ENCODE assay signal across 4 cellular contexts in the genomic region with DNA sequence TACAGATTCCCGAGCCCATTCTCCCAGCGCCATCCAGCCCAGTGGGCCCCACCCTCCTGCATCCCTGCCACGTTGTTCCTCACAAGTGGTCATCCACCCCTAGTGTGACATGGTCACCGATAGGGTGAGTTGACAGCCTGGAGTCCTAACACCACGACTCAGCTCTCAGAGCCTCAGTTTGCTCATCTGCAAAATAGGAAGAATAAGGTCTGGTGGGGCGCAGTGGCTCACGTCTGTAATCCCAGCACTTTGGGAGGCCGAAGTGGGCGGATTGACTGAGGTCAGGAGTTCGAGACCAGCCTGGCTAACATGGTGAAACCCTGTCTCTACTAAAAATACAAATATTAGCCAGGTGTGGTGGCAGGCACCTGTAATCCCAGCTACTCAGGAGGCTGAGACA. TPM values are rescaled to one million over a fixed set of nuclear protein-coding genes. Genes with fewer than 3 reads are reported as not detected.
DNase-seq lines count a peak whose midpoint lies in the region; ATAC-seq, FAIRE-seq and TF ChIP-seq lines count a peak whose summit lies in the region.
"Not testable (repeated sequence)": the region's sequence is repeated elsewhere in the genome, so short reads cannot be mapped to it uniquely, and the experiment has no call there.

No MANE protein-coding gene starts in this region.

- H3K4me3 ChIP-seq in K562; left ventricle myocardium inferior; HepG2 (replicated peaks in 1 of 3; ENCODE audit: insufficient read depth in 1 of 3, low read depth in 2 of 3, low read length in 3 of 3); osteoblast (ENCODE audit: insufficient read depth, low read length): not testable (repeated sequence)

- in situ Hi-C loops in K562 (cut with MboI), result loop anchor here (5.0 kb wide), 1 partner anchor 367 kb away; no protein-coding TSS in a partner anchor
- in situ Hi-C loops in HepG2 (cut with HindIII; ENCODE audit: extremely low pct_ligation_motif_present, low pct_unique_long_range_greater_than_20kb), result not testable (repeated sequence)

- BruUV-seq in K562 (replicated peaks; lab: Mats Ljungman, UMichigan); HepG2 (replicated peaks; lab: Mats Ljungman, UMichigan): not testable (repeated sequence)

- not testable (repeated sequence) for H3K9me1 ChIP-seq in K562 (ENCODE audit: control insufficient read depth, insufficient read depth, low read length)

- not testable (repeated sequence) for H3K79me2 ChIP-seq in K562 (ENCODE audit: control insufficient read depth, insufficient read depth, low read length); HepG2 (ENCODE audit: insufficient read depth, low read length); osteoblast (ENCODE audit: insufficient read depth, low read length)

- not testable (repeated sequence) for FAIRE-seq in K562 (lab: Jason Lieb, UNC); HepG2 (lab: Jason Lieb, UNC)

- not testable (repeated sequence) for H3K4me1 ChIP-seq in K562 (replicated peaks in 1 of 2; ENCODE audit: control insufficient read depth in 2 of 2, insufficient read depth in 2 of 2, low read length in 2 of 2); left ventricle myocardium inferior; HepG2 (ENCODE audit: insufficient read depth, low read length); osteoblast (ENCODE audit: insufficient read depth, low read length)

- H4K20me1 ChIP-seq in K562 (replicated peaks; ENCODE audit: control insufficient read depth, insufficient read depth, low read length), result peaks cover 15% of the 10 kb centered on the region; the same call in 1 of the 2 replicates
- not testable (repeated sequence) for H4K20me1 ChIP-seq in HepG2 (ENCODE audit: insufficient read depth, low read length); osteoblast (ENCODE audit: insufficient read depth, low read length)

- TF ChIP-seq EP300 in K562 (IDR thresholded peaks at IDR 0.05; ENCODE audit: low read length); HepG2 (IDR thresholded peaks at IDR 0.05; ENCODE audit: low read depth in 2 of 2, low read length in 2 of 2); HepG2 (CRISPR knock-in tag; IDR thresholded peaks at IDR 0.05; ENCODE audit: borderline replicate concordance): not testable (repeated sequence)

- peaks cover 28 to 81% of the 10 kb centered on the region in 2 experiments for H3K27me3 ChIP-seq in K562 (ENCODE audit: control insufficient read depth in 2 of 2, insufficient read depth in 2 of 2, low read length in 2 of 2)
- H3K27me3 ChIP-seq in left ventricle myocardium inferior (ENCODE audit: low read depth), result peaks cover 31% of the 10 kb centered on the region
- peaks cover 9 to 68% of the 10 kb centered on the region in 2 experiments for H3K27me3 ChIP-seq in HepG2 (ENCODE audit: control insufficient read depth in 1 of 2, insufficient read depth in 2 of 2, low read length in 2 of 2)
- peaks cover 13% of the 10 kb centered on the region for H3K27me3 ChIP-seq in osteoblast (ENCODE audit: insufficient read depth, low read length)

- WGBS in K562 (ENCODE audit: insufficient coverage, low coverage, missing lambda C conversion rate), result 4% methylated on average over 10 of the region's 10 CpGs
- WGBS in HepG2 (ENCODE audit: low lambda C conversion rate), result 4% methylated on average over 4 of the region's 10 CpGs

- H3K36me3 ChIP-seq in K562 (ENCODE audit: control insufficient read depth, insufficient read depth, low read length); left ventricle myocardium inferior; HepG2 (replicated peaks in 1 of 2; ENCODE audit: control insufficient read depth in 1 of 2, insufficient read depth in 2 of 2, low read length in 2 of 2); osteoblast (ENCODE audit: insufficient read depth, low read length): not testable (repeated sequence)

- H3K27ac ChIP-seq in K562 (ENCODE audit: extremely low read depth, low read depth, low read length); left ventricle myocardium inferior (replicated peaks); HepG2 (ENCODE audit: extremely low read length, insufficient read depth, low read length); osteoblast (ENCODE audit: low read depth, low read length): not testable (repeated sequence)

- CTCF ChIA-PET in K562 (lab: Yijun Ruan, JAX; ENCODE audit: low intra/inter-chr PET ratio), result interaction anchor here (0.7 kb wide), 1 partner anchor 380 kb away, joined by 5 read pairs; no protein-coding TSS in a partner anchor
- CTCF ChIA-PET in HepG2 (lab: Yijun Ruan, JAX; ENCODE audit: low intra/inter-chr PET ratio, low total read pairs), result not testable (repeated sequence)

- not testable (repeated sequence) for DNase-seq in K562 (ENCODE audit: extremely low read depth in 1 of 4, low spot score in 3 of 4); HepG2 (ENCODE audit: low spot score)
- peak; percentile 5 for DNase-seq in left ventricle myocardium inferior
- DNase-seq in osteoblast (ENCODE audit: insufficient read length, low spot score, missing footprints), result peak; percentile 49

- not testable (repeated sequence) for H2AFZ ChIP-seq in K562 (ENCODE audit: low read depth, low read length); HepG2 (ENCODE audit: low read length); osteoblast (ENCODE audit: low read length)

- not testable (repeated sequence) for TF ChIP-seq POLR2A in K562 (conservative IDR thresholded peaks at IDR 0.05); HepG2 (IDR thresholded peaks at IDR 0.05; ENCODE audit: insufficient read depth in 1 of 2, low read depth in 2 of 2, low read length in 2 of 2)

- intact Hi-C loops in K562 (cut with micrococcal nuclease), result not testable (repeated sequence)
- intact Hi-C loops in left ventricle myocardium inferior (cut with micrococcal nuclease) (loop anchor here (10.0 kb wide), 2 partner anchors 285 to 365 kb away; no protein-coding TSS in a partner anchor), HepG2 (cut with micrococcal nuclease; ENCODE audit: unreplicated experiment) (loop anchor here (10.0 kb wide), 1 partner anchor 295 kb away; a partner anchor contains a TSS)

- H3K9me3 ChIP-seq in K562 (replicated peaks; ENCODE audit: control insufficient read depth, insufficient read depth, low read depth, low read length); left ventricle myocardium inferior (replicated peaks); HepG2 (ENCODE audit: low read length); osteoblast (ENCODE audit: low read depth, low read length): not testable (repeated sequence)

- TF ChIP-seq CTCF in K562 (IDR thresholded peaks at IDR 0.05 in 2 of 3, conservative IDR thresholded peaks at IDR 0.05 in 1 of 3; ENCODE audit: insufficient read depth in 2 of 3, low read depth in 1 of 3, low read length in 3 of 3); left ventricle myocardium inferior (IDR thresholded peaks at IDR 0.05; ENCODE audit: borderline replicate concordance); HepG2 (CRISPR knock-in tag; IDR thresholded peaks at IDR 0.05); osteoblast (IDR thresholded peaks at IDR 0.05; ENCODE audit: extremely low read depth, low read depth, low read length): not testable (repeated sequence)

- not testable (repeated sequence) for ATAC-seq in K562, HepG2

- H3K4me2 ChIP-seq in K562 (ENCODE audit: insufficient read depth, low read length); HepG2 (ENCODE audit: low read depth, low read length); osteoblast (ENCODE audit: insufficient read depth, low read length): not testable (repeated sequence)

- not testable (repeated sequence) for TF ChIP-seq RAD21 in K562 (CRISPR knock-in tag; conservative IDR thresholded peaks at IDR 0.05 in 1 of 2, IDR thresholded peaks at IDR 0.05 in 1 of 2); HepG2 (CRISPR knock-in tag; IDR thresholded peaks at IDR 0.05)

- POLR2A ChIA-PET in K562 (lab: Yijun Ruan, JAX); HepG2 (lab: Yijun Ruan, JAX): not testable (repeated sequence)

- not testable (repeated sequence) for H3K9ac ChIP-seq in K562 (ENCODE audit: insufficient read depth in 1 of 2, low read depth in 2 of 2, low read length in 2 of 2); HepG2 (ENCODE audit: insufficient read depth, low read depth, low read length)

RNA-seq across cellular contexts. Expression of a gene that starts 31.5 kb away (rescaled TPM):
- 5.8 and 9.9 TPM in 2 replicates for total RNA-seq in K562 (2011; cell fraction: chromatin; rRNA removed; ENCODE audit: low replicate concordance)
- 11.3 and 12.0 TPM in 2 replicates for total RNA-seq in K562 (2011; cell fraction: nucleolus; rRNA removed)
- total RNA-seq in K562 (2011; cell fraction: nucleoplasm; rRNA removed), result 17.2 and 21.7 TPM in 2 replicates
- total RNA-seq in K562 (2014; rRNA removed), result 67.0 and 94.5 TPM in 2 replicates
- total RNA-seq in K562 (2014; rRNA removed; fragmentation: Illumina TruSeq; extraction: Trizol), result 50.5 and 56.2 TPM in 2 replicates
- 55.0 and 57.0 TPM in 2 replicates for total RNA-seq in K562 (2015; rRNA removed; fragmentation: Illumina TruSeq; extraction: Trizol)
- 62.2 and 68.5 TPM in 2 replicates for total RNA-seq in K562 (2021)
- 55.3 and 70.5 TPM in 2 replicates for polyA plus RNA-seq in K562 (2011; rRNA removed)
- 118 and 120 TPM in 2 replicates for polyA plus RNA-seq in K562 (2011; cell fraction: cytosol; rRNA removed)
- 43.7 and 47.3 TPM in 2 replicates for polyA plus RNA-seq in K562 (2011; cell fraction: nucleus; rRNA removed)
- 89.0 and 106 TPM in 2 replicates for polyA plus RNA-seq in K562 (2012)
- 101 and 109 TPM in 2 replicates for polyA plus RNA-seq in K562 (2014; fragmentation: Illumina TruSeq; extraction: Trizol)
- 10 to 100 TPM; 14.6 to 26.7 TPM for polyA plus RNA-seq in K562 (2014; fragmentation: Nextera tagmentation; extraction: Ambion mirVana)
- polyA plus RNA-seq in K562 (2014; rRNA removed), result 68.3 and 71.2 TPM in 2 replicates
- polyA minus RNA-seq in K562 (2011; rRNA and poly(A)+ RNA removed), result 26.0 and 30.5 TPM in 2 replicates
- polyA minus RNA-seq in K562 (2011; cell fraction: cytosol; rRNA and poly(A)+ RNA removed), result 24.7 and 31.9 TPM in 2 replicates
- polyA minus RNA-seq in K562 (2011; cell fraction: nucleus; rRNA and poly(A)+ RNA removed), result 6.7 and 12.2 TPM in 2 replicates
- 123 TPM for total RNA-seq in left ventricle myocardium inferior
- 168 and 177 TPM in 2 replicates for total RNA-seq in HepG2 (2016; rRNA removed; fragmentation: Illumina TruSeq; extraction: Trizol)
- 166 and 201 TPM in 2 replicates for total RNA-seq in HepG2 (2016; cell fraction: cytosol; rRNA removed; fragmentation: Illumina TruSeq; extraction: Trizol; ENCODE audit: low read depth)
- total RNA-seq in HepG2 (2016; cell fraction: insoluble cytoplasmic fraction; rRNA removed; fragmentation: Illumina TruSeq; extraction: Trizol), result 178 and 182 TPM in 2 replicates
- 211 and 254 TPM in 2 replicates for total RNA-seq in HepG2 (2016; cell fraction: membrane; rRNA removed; fragmentation: Illumina TruSeq; extraction: Trizol)
- 58.9 and 64.6 TPM in 2 replicates for total RNA-seq in HepG2 (2016; cell fraction: nucleus; rRNA removed; fragmentation: Illumina TruSeq; extraction: Trizol)
- 95.3 and 98.9 TPM in 2 replicates for polyA plus RNA-seq in HepG2 (2011; rRNA removed)
- polyA plus RNA-seq in HepG2 (2011; cell fraction: cytosol; rRNA removed), result 107 and 123 TPM in 2 replicates
- 40.3 and 45.6 TPM in 2 replicates for polyA plus RNA-seq in HepG2 (2011; cell fraction: nucleus; rRNA removed)
- polyA plus RNA-seq in HepG2 (2012), result 117 and 152 TPM in 2 replicates
- 235 and 300 TPM in 2 replicates for polyA plus RNA-seq in HepG2 (2016; cell fraction: cytosol; fragmentation: Illumina TruSeq; extraction: Trizol; ENCODE audit: low read depth)
- 237 and 249 TPM in 2 replicates for polyA plus RNA-seq in HepG2 (2016; cell fraction: insoluble cytoplasmic fraction; fragmentation: Illumina TruSeq; extraction: Trizol; ENCODE audit: low read depth)
- polyA plus RNA-seq in HepG2 (2016; cell fraction: membrane; fragmentation: Illumina TruSeq; extraction: Trizol; ENCODE audit: low read depth), result 271 and 309 TPM in 2 replicates
- polyA plus RNA-seq in HepG2 (2016; cell fraction: nucleus; fragmentation: Illumina TruSeq; extraction: Trizol; ENCODE audit: insufficient read depth, low read depth), result 131 and 135 TPM in 2 replicates
- 47.4 and 68.6 TPM in 2 replicates for polyA minus RNA-seq in HepG2 (2011; rRNA and poly(A)+ RNA removed; ENCODE audit: low replicate concordance)
- polyA minus RNA-seq in HepG2 (2011; cell fraction: cytosol; rRNA and poly(A)+ RNA removed), result 36.4 and 44.0 TPM in 2 replicates
- 21.6 and 28.6 TPM in 2 replicates for polyA minus RNA-seq in HepG2 (2011; cell fraction: nucleus; rRNA and poly(A)+ RNA removed)
- 19.9 and 21.8 TPM in 2 replicates for total RNA-seq in osteoblast
